Comparison of ENCODE assay signal across 14 cellular contexts in genomic region chr13:50393641-50394040, GRCh38.
A peak's percentile ranks its signal among the peaks of the same experiment; 100 is the strongest.
DNase-seq lines count a peak whose midpoint lies in the region; ATAC-seq and TF ChIP-seq lines count a peak whose summit lies in the region.
"Had no signal": no experiment of that assay in that cellular context is flagged by ENCODE, and none has a peak within 500 bp of the region (broad histone marks: within the 10 kb centered on the region; RNA-seq: fewer than 3 reads in every experiment).

No MANE protein-coding gene starts in this region.

- H3K27me3 ChIP-seq in gastrocnemius medialis: no peaks in the 10 kb centered on the region
- no peaks in the 10 kb centered on the region for H3K27me3 ChIP-seq in body of pancreas
- H3K27me3 ChIP-seq: dorsolateral prefrontal cortex had no signal

- H3K9me3 ChIP-seq in gastrocnemius medialis (no peaks in the 10 kb centered on the region), body of pancreas (no peaks in the 10 kb centered on the region)
- H3K9me3 ChIP-seq: lower lobe of right lung had no signal

- H3K4me1 Mint-ChIP-seq in endothelial cell (ENCODE audit: unreplicated experiment): peaks cover 30% of the 10 kb centered on the region
- H3K4me1 Mint-ChIP-seq: activated naive CD4-positive, alpha-beta T cell treated with anti-CD3 and anti-CD28 coated beads, Interleukin-2, amount 50 U/mL, for 24 hours had no signal

- no peak overlapping the region for H3K4me3 Mint-ChIP-seq in endothelial cell (ENCODE audit: unreplicated experiment)
- H3K4me3 Mint-ChIP-seq: activated naive CD4-positive, alpha-beta T cell treated with anti-CD3 and anti-CD28 coated beads, Interleukin-2, amount 50 U/mL, for 24 hours had no signal

- TF ChIP-seq CTCF in endothelial cell (IDR thresholded peaks at IDR 0.05; ENCODE audit: unreplicated experiment) (no peak), gastrocnemius medialis (IDR thresholded peaks at IDR 0.05 in 4 of 5, conservative IDR thresholded peaks at IDR 0.05 in 1 of 5) (no peak), body of pancreas (IDR thresholded peaks at IDR 0.05) (no peak)

- no peak overlapping the region for H3K27ac Mint-ChIP-seq in endothelial cell (ENCODE audit: unreplicated experiment)
- H3K27ac Mint-ChIP-seq: activated naive CD4-positive, alpha-beta T cell treated with anti-CD3 and anti-CD28 coated beads, Interleukin-2, amount 50 U/mL, for 24 hours; progenitor cell of endocrine pancreas had no signal

- peaks cover 15 to 20% of the 10 kb centered on the region in 2 donors for H3K4me1 ChIP-seq in gastrocnemius medialis
- no peaks in the 10 kb centered on the region for H3K4me1 ChIP-seq in body of pancreas

- peaks cover 2% of the 10 kb centered on the region for H3K27me3 Mint-ChIP-seq in endothelial cell (ENCODE audit: unreplicated experiment)
- H3K27me3 Mint-ChIP-seq: activated naive CD4-positive, alpha-beta T cell treated with anti-CD3 and anti-CD28 coated beads, Interleukin-2, amount 50 U/mL, for 24 hours; progenitor cell of endocrine pancreas had no signal

- in situ Hi-C loops in gastrocnemius medialis (cut with MboI; ENCODE audit: low sequenced_read_pairs in 4 of 4): loop anchor here in 2 of 4 donors (25.0 kb wide), 2 partner anchors 144 to 406 kb away; partner anchors contain the start of gene TRIM13 (in 1 of the 2)

- intact Hi-C loops in gastrocnemius medialis (cut with DNase I; ENCODE audit: low total_unique reads) (no loop called here), left colon (cut with DNase I, micrococcal nuclease) (no loop called here), body of pancreas (cut with DNase I) (no loop called here)

- H3K9me3 Mint-ChIP-seq in endothelial cell (ENCODE audit: unreplicated experiment): no peaks in the 10 kb centered on the region
- H3K9me3 Mint-ChIP-seq: activated naive CD4-positive, alpha-beta T cell treated with anti-CD3 and anti-CD28 coated beads, Interleukin-2, amount 50 U/mL, for 24 hours had no signal

- DNase-seq in NCI-H1436 (lab: John Stamatoyannopoulos, UW) (peak; percentile 17), NCI-H1436 treated with DMSO at 0.1 percent for 48 hours (lab: John Stamatoyannopoulos, UW) (no peak), NCI-H524 treated with DMSO at 0.1 percent for 48 hours (lab: John Stamatoyannopoulos, UW) (peak; percentile 79), endothelial cell (ENCODE audit: low spot score) (peak; percentile 14), gastrocnemius medialis (peak in 1 of 2 donors; percentile 43), left colon (no peak), body of pancreas (no peak)
- no peak for DNase-seq in stimulated activated CD4-positive, alpha-beta T cell treated with anti-CD3 and anti-CD28 coated beads, Interleukin-15, amount 100 ng/mL, for 24 hours
- DNase-seq: lower lobe of right lung, OCI-M1, T-helper 2 cell had no signal

- TF ChIP-seq POLR2A in gastrocnemius medialis (IDR thresholded peaks at IDR 0.05) (no peak), body of pancreas (IDR thresholded peaks at IDR 0.05) (no peak)

- 53 to 61% methylated on average over 6 of the region's 6 CpGs for WGBS in body of pancreas, 2 donors

- H3K36me3 Mint-ChIP-seq in endothelial cell (ENCODE audit: low read depth, unreplicated experiment): no peaks in the 10 kb centered on the region
- H3K36me3 Mint-ChIP-seq: activated naive CD4-positive, alpha-beta T cell treated with anti-CD3 and anti-CD28 coated beads, Interleukin-2, amount 50 U/mL, for 24 hours had no signal

- H3K36me3 ChIP-seq in gastrocnemius medialis: no peaks in the 10 kb centered on the region
- no peaks in the 10 kb centered on the region for H3K36me3 ChIP-seq in body of pancreas (replicated peaks in 1 of 2; ENCODE audit: insufficient read depth in 1 of 2, low read depth in 2 of 2)
- H3K36me3 ChIP-seq: lower lobe of right lung had no signal

- ATAC-seq in gastrocnemius medialis (peak in 1 of 2 donors; percentile 61), left colon (no peak), body of pancreas (no peak)

- H3K27ac ChIP-seq in gastrocnemius medialis: peak overlapping the region; percentile 9 to 63 (median 48)
- no peak overlapping the region for H3K27ac ChIP-seq in body of pancreas
- H3K27ac ChIP-seq: lower lobe of right lung had no signal

- H3K4me3 ChIP-seq in gastrocnemius medialis (no peak overlapping the region), body of pancreas (no peak overlapping the region)
- H3K4me3 ChIP-seq: lower lobe of right lung had no signal

Comparison
In these comparisons a context has a peak if more than half of its experiments do, and no peak if none do; other contexts are left out.
1. DNase-seq: peak in NCI-H1436 (single experiment), NCI-H524 treated with DMSO at 0.1 percent for 48 hours (single experiment) and endothelial cell (single experiment); none in NCI-H1436 treated with DMSO at 0.1 percent for 48 hours (single experiment), stimulated activated CD4-positive, alpha-beta T cell treated with anti-CD3 and anti-CD28 coated beads, Interleukin-15, amount 100 ng/mL, for 24 hours (single experiment), left colon (0 of 2) and body of pancreas (0 of 4).
2. H3K27ac ChIP-seq: peak in gastrocnemius medialis (4 of 4); none in body of pancreas (0 of 4).